In the genomic region with DNA sequence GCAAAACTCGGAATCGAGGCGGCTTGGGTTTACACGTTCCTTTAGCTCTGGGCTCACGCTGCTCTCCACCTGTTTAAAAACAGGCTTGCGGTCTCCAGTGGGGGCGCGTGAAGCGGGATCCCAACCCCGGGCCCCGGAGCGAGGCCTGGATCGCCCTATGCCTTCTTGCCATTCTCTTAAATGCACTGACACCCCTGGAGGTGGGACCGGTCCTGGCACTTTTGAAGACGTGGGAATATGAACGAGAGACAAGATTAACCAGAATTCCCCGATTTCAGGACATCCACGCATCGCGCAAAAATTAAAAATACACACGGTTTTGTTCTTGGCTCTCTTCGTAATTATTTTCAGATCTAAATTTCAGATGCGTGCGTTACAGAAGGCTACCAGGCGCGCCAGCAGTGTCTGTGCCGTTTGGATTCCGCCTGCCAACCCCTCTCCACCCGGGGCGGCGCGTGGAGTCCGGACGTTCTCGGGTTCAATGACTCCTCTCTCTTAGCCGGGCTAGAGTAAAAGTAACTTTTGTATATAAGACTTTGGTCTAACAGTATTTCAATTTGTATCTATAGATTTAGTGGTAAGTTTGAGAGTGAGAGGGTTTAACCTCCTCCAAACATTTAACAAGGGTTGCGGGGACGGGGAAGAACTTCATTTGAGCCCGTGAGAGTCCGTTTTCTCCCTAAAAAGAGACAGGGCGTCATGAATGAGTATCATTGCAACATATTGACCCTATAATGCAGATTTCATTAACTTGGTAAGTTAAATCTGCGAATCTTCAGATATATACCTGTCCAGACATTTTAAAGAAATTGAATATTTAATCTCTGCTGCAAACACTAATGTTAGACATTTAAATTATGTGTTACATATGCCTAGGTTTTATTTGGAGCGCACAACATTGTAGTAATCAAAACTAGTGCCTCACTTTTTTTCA, we compare ENCODE assay signal across 13 cellular contexts. TPM values are rescaled to one million over a fixed set of nuclear protein-coding genes. Genes with fewer than 3 reads are reported as not detected.
DNase-seq lines count a peak whose midpoint lies in the region; ATAC-seq and TF ChIP-seq lines count a peak whose summit lies in the region.
"Had no signal": no experiment of that assay in that cellular context is flagged by ENCODE, and none has a peak within 500 bp of the region (broad histone marks: within the 10 kb centered on the region; RNA-seq: fewer than 3 reads in every experiment).

No MANE protein-coding gene starts in this region.

- H3K9ac ChIP-seq in HUES64 (ENCODE audit: low read depth, low read length) = no peak overlapping the region

- H3K9me3 ChIP-seq in HUES64 (ENCODE audit: insufficient read depth, low read depth, low read length) = no peaks in the 10 kb centered on the region
- H3K9me3 ChIP-seq: transverse colon had no signal

- ATAC-seq in GM21619 (IDR thresholded peaks at IDR 0.05; ENCODE audit: unreplicated experiment) (no peak), HG02973 (IDR thresholded peaks at IDR 0.05; ENCODE audit: unreplicated experiment) (no peak)

- peaks cover 7% of the 10 kb centered on the region for H3K9me3 Mint-ChIP-seq in nephron progenitor cell

- H3K27ac ChIP-seq in HUES64 (ENCODE audit: low read depth, low read length) = no peak overlapping the region
- H3K27ac ChIP-seq: 22Rv1, skin epidermis, transverse colon had no signal

- peaks cover 90% of the 10 kb centered on the region for H3K27me3 Mint-ChIP-seq in nephron progenitor cell (ENCODE audit: low read depth, poor library complexity)

- H3K4me3 Mint-ChIP-seq in nephron progenitor cell = peak overlapping the region; percentile 72

- TF ChIP-seq CTCF in choroid plexus epithelial cell (conservative IDR thresholded peaks at IDR 0.05; ENCODE audit: low read depth, low read length) (peak; percentile 36), nephron progenitor cell (IDR thresholded peaks at IDR 0.05) (no peak)

- H3K4me1 ChIP-seq in HUES64 (ENCODE audit: insufficient read depth, low read length) = peaks cover 14% of the 10 kb centered on the region

- H3K27ac Mint-ChIP-seq in nephron progenitor cell = no peak overlapping the region

- no peaks in the 10 kb centered on the region for H3K36me3 ChIP-seq in HUES64 (ENCODE audit: insufficient read depth, low read length)
- H3K36me3 ChIP-seq: transverse colon had no signal

- DNase-seq in DMS53 (lab: John Stamatoyannopoulos, UW) (peak; percentile 52), DMS53 treated with DMSO at 0.1 percent for 48 hours (lab: John Stamatoyannopoulos, UW; ENCODE audit: unreplicated experiment) (no peak), choroid plexus epithelial cell (ENCODE audit: low read depth) (peak; percentile 54), nephron progenitor cell (peak; percentile 35), HCEC 1CT (no peak)
- DNase-seq: aorta, T-helper 9 cell, transverse colon had no signal

- peaks cover 95% of the 10 kb centered on the region for H3K27me3 ChIP-seq in HUES64 (ENCODE audit: insufficient read depth, low read length)

- peaks cover 61% of the 10 kb centered on the region for H3K4me1 Mint-ChIP-seq in nephron progenitor cell

- no peaks in the 10 kb centered on the region for H3K36me3 Mint-ChIP-seq in nephron progenitor cell (ENCODE audit: low read depth)

- WGBS in HUES64 = 3% methylated on average over 39 of the region's 43 CpGs

- H3K4me3 ChIP-seq in HUES64 (ENCODE audit: low read length) (peak overlapping the region; percentile 31), choroid plexus epithelial cell (ENCODE audit: low read depth, low read length) (peak overlapping the region; percentile 88)
- H3K4me3 ChIP-seq: skin epidermis, transverse colon had no signal

RNA-seq across cellular contexts. Expression of a gene that starts 3.8 kb away (rescaled TPM):
- polyA plus RNA-seq in HUES64 (2013, experiment 1 of 2) = 0.60 TPM
- polyA plus RNA-seq in HUES64 (2013, experiment 2 of 2) = 1.3 TPM

RNA-seq across cellular contexts. Expression of a gene that starts 53.5 kb away (rescaled TPM):
- polyA plus RNA-seq in HUES64 (2013, experiment 1 of 2) = 759 TPM
- polyA plus RNA-seq in HUES64 (2013, experiment 2 of 2) = 803 TPM

Comparison
In these comparisons a context has a peak if more than half of its experiments do, and no peak if none do; other contexts are left out.
1. DNase-seq: peak in DMS53 (single experiment), choroid plexus epithelial cell (single experiment) and nephron progenitor cell (single experiment); none in DMS53 treated with DMSO at 0.1 percent for 48 hours (single experiment) and HCEC 1CT (single experiment).